17 cellular contexts compared by ENCODE assay signal in genomic region chr2:20025065-20025786, GRCh38. TPM values are rescaled to one million over a fixed set of nuclear protein-coding genes. Genes with fewer than 3 reads are reported as not detected.
"Had no signal": no experiment of that assay in that cellular context is flagged by ENCODE, and none has a peak within 500 bp of the region (broad histone marks: within the 10 kb centered on the region; RNA-seq: fewer than 3 reads in every experiment).

No MANE protein-coding gene starts in this region.

- H3K9me3 ChIP-seq: neutrophil had no signal

- FAIRE-seq: small intestine, urothelium cell line had no signal

- ATAC-seq: effector memory CD8-positive, alpha-beta T cell; left colon; naive thymus-derived CD4-positive, alpha-beta T cell had no signal

- H3K27me3 ChIP-seq: neutrophil, stomach had no signal

- H3K4me3 ChIP-seq: stomach, thoracic aorta had no signal

- DNase-seq: activated CD4-positive, alpha-beta T cell treated with anti-CD3 and anti-CD28 coated beads, Interleukin-2, amount 50 U/mL, for 1 hour; activated naive CD4-positive, alpha-beta T cell treated with anti-CD3 and anti-CD28 coated beads, Interleukin-2, amount 10 ng/mL, durations not matched to agents 7 days and 5 days; activated T-cell treated with anti-CD3 and anti-CD28 coated beads for 4 hours; effector memory CD8-positive, alpha-beta T cell; erythroblast; immature natural killer cell; left colon; naive thymus-derived CD4-positive, alpha-beta T cell; posterior cingulate gyrus; small intestine; stomach had no signal

- H3K27ac ChIP-seq: neutrophil, stomach, thoracic aorta had no signal

RNA-seq across cellular contexts. Expression of gene MATN3, which starts 12.8 kb away (rescaled TPM):
- total RNA-seq: activated CD8-positive, alpha-beta memory T cell treated with anti-CD3 and anti-CD28 coated beads for 36 hours; activated T-helper 2 cell treated with anti-CD3 and anti-CD28 coated beads, Interferon-gamma antibody, Interleukin-2, Interleukin-4, amounts not matched to agents 10 μg/mL and 5 μg/mL and 100 μg/mL, durations not matched to agents 14 hours and 24 hours and 36 hours; mononuclear cell; naive thymus-derived CD4-positive, alpha-beta T cell had no signal
- polyA plus RNA-seq: immature natural killer cell; naive thymus-derived CD4-positive, alpha-beta T cell had no signal
